In the genomic region with DNA sequence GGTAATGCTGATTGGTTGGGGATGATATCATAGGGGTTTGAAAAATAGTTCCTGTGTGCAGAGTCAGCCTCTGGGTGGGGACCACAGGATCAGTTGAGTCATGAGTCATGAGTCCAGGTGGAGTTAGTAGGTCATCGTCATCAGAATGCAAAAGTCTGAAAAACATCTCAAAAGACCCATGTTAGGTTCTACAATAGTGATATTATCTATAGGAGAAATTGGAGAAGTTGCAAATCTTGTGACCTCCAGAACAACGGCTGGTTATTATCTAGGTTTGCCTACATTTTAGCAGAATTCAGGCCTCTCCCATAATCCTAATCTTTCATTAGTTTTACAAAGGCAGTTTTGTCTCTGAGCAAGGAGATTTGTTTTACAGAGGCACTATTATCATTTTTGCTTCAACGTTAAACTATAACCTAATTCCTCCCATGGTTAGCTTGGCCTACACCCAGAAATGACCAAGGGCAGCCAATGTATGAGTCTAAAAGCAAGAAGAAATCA, we compare ENCODE assay signal across 1 cellular context.
A peak's percentile ranks its signal among the peaks of the same experiment; 100 is the strongest.
TF ChIP-seq lines count a peak whose summit lies in the region.

No MANE protein-coding gene starts in this region.

TF ChIP-seq in K562, 482 proteins besides CTCF, POLR2A, EP300 and RAD21 (continued from another document and continues in another):
- TF ChIP-seq, protein P1, sequence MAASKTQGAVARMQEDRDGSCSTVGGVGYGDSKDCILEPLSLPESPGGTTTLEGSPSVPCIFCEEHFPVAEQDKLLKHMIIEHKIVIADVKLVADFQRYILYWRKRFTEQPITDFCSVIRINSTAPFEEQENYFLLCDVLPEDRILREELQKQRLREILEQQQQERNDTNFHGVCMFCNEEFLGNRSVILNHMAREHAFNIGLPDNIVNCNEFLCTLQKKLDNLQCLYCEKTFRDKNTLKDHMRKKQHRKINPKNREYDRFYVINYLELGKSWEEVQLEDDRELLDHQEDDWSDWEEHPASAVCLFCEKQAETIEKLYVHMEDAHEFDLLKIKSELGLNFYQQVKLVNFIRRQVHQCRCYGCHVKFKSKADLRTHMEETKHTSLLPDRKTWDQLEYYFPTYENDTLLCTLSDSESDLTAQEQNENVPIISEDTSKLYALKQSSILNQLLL (CRISPR knock-in tag; IDR thresholded peaks at IDR 0.05; ENCODE audit: borderline replicate concordance) = no peak
- peak; percentile 59 for TF ChIP-seq CXXC5 (CRISPR knock-in tag; IDR thresholded peaks at IDR 0.05)
- TF ChIP-seq MCM5 (IDR thresholded peaks at IDR 0.05; ENCODE audit: low read depth) = no peak
- TF ChIP-seq, protein P2, sequence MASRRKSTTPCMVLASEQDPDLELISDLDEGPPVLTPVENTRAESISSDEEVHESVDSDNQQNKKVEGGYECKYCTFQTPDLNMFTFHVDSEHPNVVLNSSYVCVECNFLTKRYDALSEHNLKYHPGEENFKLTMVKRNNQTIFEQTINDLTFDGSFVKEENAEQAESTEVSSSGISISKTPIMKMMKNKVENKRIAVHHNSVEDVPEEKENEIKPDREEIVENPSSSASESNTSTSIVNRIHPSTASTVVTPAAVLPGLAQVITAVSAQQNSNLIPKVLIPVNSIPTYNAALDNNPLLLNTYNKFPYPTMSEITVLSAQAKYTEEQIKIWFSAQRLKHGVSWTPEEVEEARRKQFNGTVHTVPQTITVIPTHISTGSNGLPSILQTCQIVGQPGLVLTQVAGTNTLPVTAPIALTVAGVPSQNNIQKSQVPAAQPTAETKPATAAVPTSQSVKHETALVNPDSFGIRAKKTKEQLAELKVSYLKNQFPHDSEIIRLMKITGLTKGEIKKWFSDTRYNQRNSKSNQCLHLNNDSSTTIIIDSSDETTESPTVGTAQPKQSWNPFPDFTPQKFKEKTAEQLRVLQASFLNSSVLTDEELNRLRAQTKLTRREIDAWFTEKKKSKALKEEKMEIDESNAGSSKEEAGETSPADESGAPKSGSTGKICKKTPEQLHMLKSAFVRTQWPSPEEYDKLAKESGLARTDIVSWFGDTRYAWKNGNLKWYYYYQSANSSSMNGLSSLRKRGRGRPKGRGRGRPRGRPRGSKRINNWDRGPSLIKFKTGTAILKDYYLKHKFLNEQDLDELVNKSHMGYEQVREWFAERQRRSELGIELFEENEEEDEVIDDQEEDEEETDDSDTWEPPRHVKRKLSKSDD (conservative IDR thresholded peaks at IDR 0.05; ENCODE audit: low read length) = no peak
- TF ChIP-seq KLF6 (CRISPR knock-in tag; IDR thresholded peaks at IDR 0.05; ENCODE audit: borderline replicate concordance) = no peak
- TF ChIP-seq, protein P3, sequence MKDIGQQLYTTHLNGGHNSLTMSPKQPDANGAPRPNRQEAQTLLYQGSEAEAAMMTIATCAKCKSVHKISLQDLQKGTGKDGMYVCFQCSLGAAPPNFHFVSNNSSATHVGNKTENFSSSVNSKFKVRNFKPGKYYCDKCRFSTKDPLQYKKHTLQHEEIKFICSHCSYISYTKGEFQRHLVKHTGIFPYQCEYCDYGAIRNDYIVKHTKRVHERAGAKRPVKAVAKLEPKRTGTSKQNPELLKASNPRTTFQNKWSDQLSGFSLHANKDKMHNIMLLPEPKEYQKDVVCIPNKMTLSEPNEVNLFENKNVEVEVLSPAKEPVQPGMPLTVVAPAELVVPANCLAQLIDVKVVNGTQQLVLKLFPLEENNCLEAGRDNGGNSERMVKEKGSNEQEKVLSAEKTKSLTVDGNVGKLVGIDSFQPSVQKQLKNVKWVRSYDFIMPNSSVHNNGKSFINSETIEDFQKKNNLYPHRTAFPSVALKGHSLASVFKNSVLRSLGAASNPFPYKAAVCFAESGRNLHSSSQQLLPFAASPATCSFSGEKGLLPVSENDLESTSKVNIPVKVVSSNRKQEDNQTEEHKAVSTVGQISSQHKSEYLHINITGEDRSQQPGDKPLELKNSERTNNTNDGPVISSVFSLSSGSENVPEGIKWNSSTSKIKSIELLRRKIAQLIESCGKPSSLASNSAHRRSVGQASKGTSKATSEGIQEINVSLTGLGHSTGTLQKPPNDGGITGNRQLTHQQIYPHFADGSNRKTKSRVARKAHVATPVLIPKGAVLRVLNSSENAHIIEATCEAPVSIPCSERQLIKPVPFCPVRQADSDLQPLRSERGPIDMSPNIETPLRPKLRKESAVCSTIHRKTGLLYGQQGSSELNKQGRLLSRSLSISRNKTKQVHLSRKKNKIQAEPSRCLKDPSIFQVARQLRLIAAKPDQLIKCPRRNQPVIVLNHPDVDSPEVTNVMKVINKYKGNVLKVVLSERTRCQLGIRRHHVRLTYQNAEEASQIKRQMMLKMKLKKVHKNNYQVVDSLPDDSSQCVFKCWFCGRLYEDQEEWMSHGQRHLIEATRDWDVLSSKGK (CRISPR knock-in tag; IDR thresholded peaks at IDR 0.05) = no peak
- 0 out of 2 replicates have a peak, but pooled peaks have one; percentile 17 for TF ChIP-seq MEF2D (tag; conservative IDR thresholded peaks at IDR 0.05; ENCODE audit: low read depth)
- no peak for TF ChIP-seq MEIS2 (IDR thresholded peaks at IDR 0.05; ENCODE audit: partially characterized antibody)
- 0 out of 2 replicates have a peak, but pooled peaks have one; percentile 38 for TF ChIP-seq CREB1 (IDR thresholded peaks at IDR 0.05)
- no peak for TF ChIP-seq CREB1 (CRISPR knock-in tag; IDR thresholded peaks at IDR 0.05)
- TF ChIP-seq ZFP30 (CRISPR knock-in tag; IDR thresholded peaks at IDR 0.05; ENCODE audit: borderline replicate concordance) = no peak
- TF ChIP-seq CCAR2 (IDR thresholded peaks at IDR 0.05; ENCODE audit: low read depth, low read length) = no peak
- TF ChIP-seq NFE2 (IDR thresholded peaks at IDR 0.05; ENCODE audit: low read depth) = peak; percentile 72
- TF ChIP-seq TEAD1 (CRISPR knock-in tag; IDR thresholded peaks at IDR 0.05) = no peak
- TF ChIP-seq DPF2 (IDR thresholded peaks at IDR 0.05) = peak; percentile 65
- no peak for TF ChIP-seq SIN3A (IDR thresholded peaks at IDR 0.05; ENCODE audit: borderline replicate concordance in 2 of 2, control insufficient read depth in 1 of 2, low read depth in 2 of 2, low read length in 2 of 2)
- no peak for TF ChIP-seq ZKSCAN8 (CRISPR knock-in tag; IDR thresholded peaks at IDR 0.05)
- TF ChIP-seq TRIM24 (IDR thresholded peaks at IDR 0.05) = peak; percentile 26 to 80; a peak in 3 of 4 replicates
- TF ChIP-seq ZNF766 (CRISPR knock-in tag; conservative IDR thresholded peaks at IDR 0.05) = peak; percentile 83
- TF ChIP-seq, protein P4, sequence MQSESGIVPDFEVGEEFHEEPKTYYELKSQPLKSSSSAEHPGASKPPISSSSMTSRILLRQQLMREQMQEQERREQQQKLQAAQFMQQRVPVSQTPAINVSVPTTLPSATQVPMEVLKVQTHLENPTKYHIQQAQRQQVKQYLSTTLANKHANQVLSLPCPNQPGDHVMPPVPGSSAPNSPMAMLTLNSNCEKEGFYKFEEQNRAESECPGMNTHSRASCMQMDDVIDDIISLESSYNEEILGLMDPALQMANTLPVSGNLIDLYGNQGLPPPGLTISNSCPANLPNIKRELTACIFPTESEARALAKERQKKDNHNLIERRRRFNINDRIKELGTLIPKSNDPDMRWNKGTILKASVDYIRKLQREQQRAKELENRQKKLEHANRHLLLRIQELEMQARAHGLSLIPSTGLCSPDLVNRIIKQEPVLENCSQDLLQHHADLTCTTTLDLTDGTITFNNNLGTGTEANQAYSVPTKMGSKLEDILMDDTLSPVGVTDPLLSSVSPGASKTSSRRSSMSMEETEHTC (IDR thresholded peaks at IDR 0.05) = peak; percentile 74; the same call in 1 of the 2 replicates
- TF ChIP-seq SOX6 (IDR thresholded peaks at IDR 0.05) = peak; percentile 89
- TF ChIP-seq, protein P5, sequence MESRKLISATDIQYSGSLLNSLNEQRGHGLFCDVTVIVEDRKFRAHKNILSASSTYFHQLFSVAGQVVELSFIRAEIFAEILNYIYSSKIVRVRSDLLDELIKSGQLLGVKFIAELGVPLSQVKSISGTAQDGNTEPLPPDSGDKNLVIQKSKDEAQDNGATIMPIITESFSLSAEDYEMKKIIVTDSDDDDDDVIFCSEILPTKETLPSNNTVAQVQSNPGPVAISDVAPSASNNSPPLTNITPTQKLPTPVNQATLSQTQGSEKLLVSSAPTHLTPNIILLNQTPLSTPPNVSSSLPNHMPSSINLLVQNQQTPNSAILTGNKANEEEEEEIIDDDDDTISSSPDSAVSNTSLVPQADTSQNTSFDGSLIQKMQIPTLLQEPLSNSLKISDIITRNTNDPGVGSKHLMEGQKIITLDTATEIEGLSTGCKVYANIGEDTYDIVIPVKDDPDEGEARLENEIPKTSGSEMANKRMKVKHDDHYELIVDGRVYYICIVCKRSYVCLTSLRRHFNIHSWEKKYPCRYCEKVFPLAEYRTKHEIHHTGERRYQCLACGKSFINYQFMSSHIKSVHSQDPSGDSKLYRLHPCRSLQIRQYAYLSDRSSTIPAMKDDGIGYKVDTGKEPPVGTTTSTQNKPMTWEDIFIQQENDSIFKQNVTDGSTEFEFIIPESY (CRISPR knock-in tag; IDR thresholded peaks at IDR 0.05) = no peak
- TF ChIP-seq, protein P6, sequence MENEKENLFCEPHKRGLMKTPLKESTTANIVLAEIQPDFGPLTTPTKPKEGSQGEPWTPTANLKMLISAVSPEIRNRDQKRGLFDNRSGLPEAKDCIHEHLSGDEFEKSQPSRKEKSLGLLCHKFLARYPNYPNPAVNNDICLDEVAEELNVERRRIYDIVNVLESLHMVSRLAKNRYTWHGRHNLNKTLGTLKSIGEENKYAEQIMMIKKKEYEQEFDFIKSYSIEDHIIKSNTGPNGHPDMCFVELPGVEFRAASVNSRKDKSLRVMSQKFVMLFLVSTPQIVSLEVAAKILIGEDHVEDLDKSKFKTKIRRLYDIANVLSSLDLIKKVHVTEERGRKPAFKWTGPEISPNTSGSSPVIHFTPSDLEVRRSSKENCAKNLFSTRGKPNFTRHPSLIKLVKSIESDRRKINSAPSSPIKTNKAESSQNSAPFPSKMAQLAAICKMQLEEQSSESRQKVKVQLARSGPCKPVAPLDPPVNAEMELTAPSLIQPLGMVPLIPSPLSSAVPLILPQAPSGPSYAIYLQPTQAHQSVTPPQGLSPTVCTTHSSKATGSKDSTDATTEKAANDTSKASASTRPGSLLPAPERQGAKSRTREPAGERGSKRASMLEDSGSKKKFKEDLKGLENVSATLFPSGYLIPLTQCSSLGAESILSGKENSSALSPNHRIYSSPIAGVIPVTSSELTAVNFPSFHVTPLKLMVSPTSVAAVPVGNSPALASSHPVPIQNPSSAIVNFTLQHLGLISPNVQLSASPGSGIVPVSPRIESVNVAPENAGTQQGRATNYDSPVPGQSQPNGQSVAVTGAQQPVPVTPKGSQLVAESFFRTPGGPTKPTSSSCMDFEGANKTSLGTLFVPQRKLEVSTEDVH (IDR thresholded peaks at IDR 0.05; ENCODE audit: low read depth, partially characterized antibody) = no peak
- no peak for TF ChIP-seq RBFOX2 (IDR thresholded peaks at IDR 0.05; ENCODE audit: low read depth, low read length)
- TF ChIP-seq CTBP1 (IDR thresholded peaks at IDR 0.05; ENCODE audit: borderline replicate concordance) = peak; percentile 28; the same call in 1 of the 2 replicates
- no peak for TF ChIP-seq ZFP1 (CRISPR knock-in tag; IDR thresholded peaks at IDR 0.05)
- peak; percentile 56 for TF ChIP-seq TEAD4 (IDR thresholded peaks at IDR 0.05; ENCODE audit: low read length)
- no peak for TF ChIP-seq TEAD4 (CRISPR knock-in tag; IDR thresholded peaks at IDR 0.05; ENCODE audit: borderline replicate concordance)
- TF ChIP-seq, protein P7, sequence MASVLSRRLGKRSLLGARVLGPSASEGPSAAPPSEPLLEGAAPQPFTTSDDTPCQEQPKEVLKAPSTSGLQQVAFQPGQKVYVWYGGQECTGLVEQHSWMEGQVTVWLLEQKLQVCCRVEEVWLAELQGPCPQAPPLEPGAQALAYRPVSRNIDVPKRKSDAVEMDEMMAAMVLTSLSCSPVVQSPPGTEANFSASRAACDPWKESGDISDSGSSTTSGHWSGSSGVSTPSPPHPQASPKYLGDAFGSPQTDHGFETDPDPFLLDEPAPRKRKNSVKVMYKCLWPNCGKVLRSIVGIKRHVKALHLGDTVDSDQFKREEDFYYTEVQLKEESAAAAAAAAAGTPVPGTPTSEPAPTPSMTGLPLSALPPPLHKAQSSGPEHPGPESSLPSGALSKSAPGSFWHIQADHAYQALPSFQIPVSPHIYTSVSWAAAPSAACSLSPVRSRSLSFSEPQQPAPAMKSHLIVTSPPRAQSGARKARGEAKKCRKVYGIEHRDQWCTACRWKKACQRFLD (CRISPR knock-in tag; IDR thresholded peaks at IDR 0.05) = peak; percentile 68; the same call in 1 of the 2 replicates
- TF ChIP-seq EWSR1 (IDR thresholded peaks at IDR 0.05; ENCODE audit: borderline replicate concordance, low read depth, partially characterized antibody) = no peak
- TF ChIP-seq, protein P8, sequence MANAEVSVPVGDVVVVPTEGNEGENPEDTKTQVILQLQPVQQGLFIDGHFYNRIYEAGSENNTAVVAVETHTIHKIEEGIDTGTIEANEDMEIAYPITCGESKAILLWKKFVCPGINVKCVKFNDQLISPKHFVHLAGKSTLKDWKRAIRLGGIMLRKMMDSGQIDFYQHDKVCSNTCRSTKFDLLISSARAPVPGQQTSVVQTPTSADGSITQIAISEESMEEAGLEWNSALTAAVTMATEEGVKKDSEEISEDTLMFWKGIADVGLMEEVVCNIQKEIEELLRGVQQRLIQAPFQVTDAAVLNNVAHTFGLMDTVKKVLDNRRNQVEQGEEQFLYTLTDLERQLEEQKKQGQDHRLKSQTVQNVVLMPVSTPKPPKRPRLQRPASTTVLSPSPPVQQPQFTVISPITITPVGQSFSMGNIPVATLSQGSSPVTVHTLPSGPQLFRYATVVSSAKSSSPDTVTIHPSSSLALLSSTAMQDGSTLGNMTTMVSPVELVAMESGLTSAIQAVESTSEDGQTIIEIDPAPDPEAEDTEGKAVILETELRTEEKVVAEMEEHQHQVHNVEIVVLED (CRISPR knock-in tag; IDR thresholded peaks at IDR 0.05) = no peak
- TF ChIP-seq, protein P9, sequence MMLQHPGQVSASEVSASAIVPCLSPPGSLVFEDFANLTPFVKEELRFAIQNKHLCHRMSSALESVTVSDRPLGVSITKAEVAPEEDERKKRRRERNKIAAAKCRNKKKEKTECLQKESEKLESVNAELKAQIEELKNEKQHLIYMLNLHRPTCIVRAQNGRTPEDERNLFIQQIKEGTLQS (IDR thresholded peaks at IDR 0.05) = peak; percentile 91
- TF ChIP-seq, protein P9 (CRISPR knock-in tag; conservative IDR thresholded peaks at IDR 0.05) = no peak
- peak; percentile 92 for TF ChIP-seq CC2D1A (IDR thresholded peaks at IDR 0.05)
- TF ChIP-seq HMG20A (CRISPR knock-in tag; conservative IDR thresholded peaks at IDR 0.05) = no peak
- 0 out of 2 replicates have a peak, but pooled peaks have one; percentile 27 for TF ChIP-seq ZKSCAN1 (IDR thresholded peaks at IDR 0.05; ENCODE audit: low read depth, low read length)
- TF ChIP-seq POLR2G (IDR thresholded peaks at IDR 0.05; ENCODE audit: low read depth, low read length) = no peak
- TF ChIP-seq ZNF217 (CRISPR knock-in tag; IDR thresholded peaks at IDR 0.05) = no peak
- no peak for TF ChIP-seq TAF15 (IDR thresholded peaks at IDR 0.05; ENCODE audit: low read depth, low read length)
- TF ChIP-seq COPS2 (conservative IDR thresholded peaks at IDR 0.05) = no peak
